8 cellular contexts compared by ENCODE assay signal in genomic region chrX:135112096-135112729, GRCh38. TPM values are rescaled to one million over a fixed set of nuclear protein-coding genes. Genes with fewer than 3 reads are reported as not detected.
DNase-seq lines count a peak whose midpoint lies in the region; ATAC-seq and TF ChIP-seq lines count a peak whose summit lies in the region.

No MANE protein-coding gene starts in this region.

- TF ChIP-seq CTCF in cardiac muscle cell (IDR thresholded peaks at IDR 0.05; ENCODE audit: low read depth, low read length), result peak; percentile 68
- TF ChIP-seq CTCF in cardiac fibroblast (IDR thresholded peaks at IDR 0.05; ENCODE audit: low read depth, low read length), result peak; percentile 72
- TF ChIP-seq CTCF in mucosa of descending colon (IDR thresholded peaks at IDR 0.05), result no peak

- H3K9me3 ChIP-seq in cardiac muscle cell (ENCODE audit: low read depth), result no peaks in the 10 kb centered on the region
- H3K9me3 ChIP-seq in mucosa of descending colon, result no peaks in the 10 kb centered on the region
- H3K9me3 ChIP-seq in MG63, result no peaks in the 10 kb centered on the region

- no peak overlapping the region for H3K27ac ChIP-seq in cardiac muscle cell

- ATAC-seq in left cardiac atrium (no peak), HG02571 (IDR thresholded peaks at IDR 0.05; ENCODE audit: unreplicated experiment) (peak; percentile 54), mucosa of descending colon (peak; percentile 72)

- intact Hi-C loops in left cardiac atrium (cut with DNase I) (loop anchor here in 1 of 2 donors (10.0 kb wide), 1 partner anchor 363 kb away; no protein-coding TSS in a partner anchor), mucosa of descending colon (cut with DNase I, micrococcal nuclease) (no loop called here)

- no peak overlapping the region for H3K4me3 ChIP-seq in cardiac muscle cell
- H3K4me3 ChIP-seq in cardiac fibroblast (replicated peaks in 1 of 2; ENCODE audit: low read depth in 2 of 2, low read length in 2 of 2), result no peak overlapping the region
- no peak overlapping the region for H3K4me3 ChIP-seq in mucosa of descending colon
- H3K4me3 ChIP-seq in MG63, result no peak overlapping the region

- H3K4me1 ChIP-seq in cardiac muscle cell (ENCODE audit: low read depth) (no peaks in the 10 kb centered on the region), mucosa of descending colon (ENCODE audit: low read depth) (no peaks in the 10 kb centered on the region)

- no peaks in the 10 kb centered on the region for H3K27me3 ChIP-seq in cardiac muscle cell
- H3K27me3 ChIP-seq in MG63, result no peaks in the 10 kb centered on the region

- DNase-seq in cardiac muscle cell (ENCODE audit: low read depth in 1 of 2, low spot score in 1 of 2), result peak; percentile 28 to 50
- no peak for DNase-seq in left cardiac atrium
- DNase-seq in SK-N-DZ (ENCODE audit: low spot score), result peak; percentile 12
- DNase-seq in cardiac fibroblast (ENCODE audit: low read depth in 2 of 2), result peak; percentile 51 to 53
- peak in 1 of 3 donors; percentile 51 for DNase-seq in mucosa of descending colon
- DNase-seq in GM03348 (ENCODE audit: low spot score), result no peak
- no peak for DNase-seq in MG63

- H3K36me3 ChIP-seq in cardiac muscle cell (no peaks in the 10 kb centered on the region), mucosa of descending colon (ENCODE audit: low read depth) (no peaks in the 10 kb centered on the region), MG63 (no peaks in the 10 kb centered on the region)

RNA-seq across cellular contexts. Expression of gene ETDB, which starts 8.1 kb away (rescaled TPM):
- total RNA-seq in cardiac muscle cell (not detected in 2 replicates), left cardiac atrium (not detected), mucosa of descending colon (not detected)
- not detected in 2 replicates for polyA plus RNA-seq in cardiac muscle cell
- polyA plus RNA-seq in SK-N-DZ (2014; cell fraction: cytosol; rRNA removed), result not detected in 2 replicates
- not detected in 2 replicates for polyA plus RNA-seq in SK-N-DZ (2014; cell fraction: nucleus; rRNA removed)
- total RNA-seq in MG63 (2014; rRNA removed; shearing (Covaris generic); ENCODE audit: low replicate concordance), result not detected in 2 replicates

RNA-seq across cellular contexts. Expression of gene SMIM10L2B, which starts 13.7 kb away (rescaled TPM):
- 19.4 and 29.3 TPM in 2 replicates for total RNA-seq in cardiac muscle cell
- 13.7 and 20.1 TPM in 2 replicates for polyA plus RNA-seq in cardiac muscle cell
- 1 to 10 TPM; 6.7 to 7.8 TPM for total RNA-seq in left cardiac atrium
- 0.52 and 0.88 TPM in 2 replicates for polyA plus RNA-seq in SK-N-DZ (2014; cell fraction: cytosol; rRNA removed)
- 0.05 and 0.35 TPM in 2 replicates for polyA plus RNA-seq in SK-N-DZ (2014; cell fraction: nucleus; rRNA removed)
- total RNA-seq in mucosa of descending colon, result 1 to 10 TPM in 2 of 3 donors, under 1 TPM in 1; 0.75 to 2.2 (median 1.1) TPM
- total RNA-seq in MG63 (2014; rRNA removed; shearing (Covaris generic); ENCODE audit: low replicate concordance), result 0.07 and 0.66 TPM in 2 replicates

RNA-seq across cellular contexts. Expression of gene CT55, which starts 59.0 kb away (rescaled TPM):
- total RNA-seq in cardiac muscle cell (not detected in 2 replicates), left cardiac atrium (not detected), mucosa of descending colon (not detected)
- not detected in 2 replicates for polyA plus RNA-seq in cardiac muscle cell
- 0.34 TPM in 1 of 2 replicates, not detected in the other for polyA plus RNA-seq in SK-N-DZ (2014; cell fraction: cytosol; rRNA removed)
- polyA plus RNA-seq in SK-N-DZ (2014; cell fraction: nucleus; rRNA removed), result 0.21 TPM in 1 of 2 replicates, not detected in the other
- total RNA-seq in MG63 (2014; rRNA removed; shearing (Covaris generic); ENCODE audit: low replicate concordance), result not detected in 2 replicates

Comparison
In these comparisons a context has a peak if more than half of its experiments do, and no peak if none do; other contexts are left out.
1. DNase-seq: peak in cardiac muscle cell (2 of 2), SK-N-DZ (single experiment) and cardiac fibroblast (2 of 2); none in left cardiac atrium (single experiment), GM03348 (single experiment) and MG63 (single experiment).
2. ATAC-seq: peak in HG02571 (single experiment) and mucosa of descending colon (single experiment); none in left cardiac atrium (0 of 2).